21 cellular contexts compared by ENCODE assay signal in genomic region chr4:173119818-173120217, GRCh38. TPM values are rescaled to one million over a fixed set of nuclear protein-coding genes. Genes with fewer than 3 reads are reported as not detected.
DNase-seq lines count a peak whose midpoint lies in the region; ATAC-seq and TF ChIP-seq lines count a peak whose summit lies in the region.
"Had no signal": no experiment of that assay in that cellular context is flagged by ENCODE, and none has a peak within 500 bp of the region (broad histone marks: within the 10 kb centered on the region; RNA-seq: fewer than 3 reads in every experiment).

No MANE protein-coding gene starts in this region.

- no peak overlapping the region for H3K27ac ChIP-seq in HEK293 (ENCODE audit: extremely low read depth, low read depth, low read length)
- H3K27ac ChIP-seq in epithelial cell of prostate = peak overlapping the region; percentile 46
- no peak overlapping the region for H3K27ac ChIP-seq in ascending aorta
- H3K27ac ChIP-seq: ovary, SJSA1 had no signal

- H3K27me3 ChIP-seq in ascending aorta = no peaks in the 10 kb centered on the region
- H3K27me3 ChIP-seq in H7 (ENCODE audit: control insufficient read depth, insufficient read depth, low read length) = no peaks in the 10 kb centered on the region
- H3K27me3 ChIP-seq: ovary, SJSA1 had no signal

- intact Hi-C loops in ascending aorta (cut with DNase I) = no loop called here

- no peak overlapping the region for H3K4me3 ChIP-seq in HEK293 (ENCODE audit: low read depth, low read length)
- H3K4me3 ChIP-seq in ascending aorta = no peak overlapping the region
- H3K4me3 ChIP-seq in H7 (ENCODE audit: insufficient read depth, low read depth, low read length) = no peak overlapping the region
- H3K4me3 ChIP-seq: ovary, SJSA1 had no signal

- H3K36me3 ChIP-seq in HEK293 (ENCODE audit: control insufficient read depth in 2 of 2, insufficient read depth in 1 of 2, low read length in 2 of 2) (no peaks in the 10 kb centered on the region), ascending aorta (no peaks in the 10 kb centered on the region), H7 (replicated peaks; ENCODE audit: control insufficient read depth, insufficient read depth, low read length) (no peaks in the 10 kb centered on the region)
- H3K36me3 ChIP-seq: ovary, SJSA1 had no signal

- H3K4me1 ChIP-seq in HEK293 (ENCODE audit: control insufficient read depth, insufficient read depth, low read length) (no peaks in the 10 kb centered on the region), ascending aorta (no peaks in the 10 kb centered on the region)
- H3K4me1 ChIP-seq: SJSA1 had no signal

- H3K9me3 ChIP-seq in HEK293 (ENCODE audit: control insufficient read depth, insufficient read depth, low read depth, low read length) = no peaks in the 10 kb centered on the region
- no peaks in the 10 kb centered on the region for H3K9me3 ChIP-seq in ascending aorta
- H3K9me3 ChIP-seq: ovary, SJSA1 had no signal

- POLR2A ChIA-PET in HEK293 (lab: Yijun Ruan, JAX) = no interaction called here

- ATAC-seq in GM21447 (IDR thresholded peaks at IDR 0.05; ENCODE audit: unreplicated experiment) = no peak
- ATAC-seq: activated naive CD4-positive, alpha-beta T cell treated with anti-CD3 and anti-CD28 coated beads, Interleukin-2, amount 50 U/mL, for 72 hours; left lobe of liver; natural killer cell; right cardiac atrium had no signal

- DNase-seq in RKO (ENCODE audit: low spot score) (peak; percentile 2), epithelial cell of prostate (ENCODE audit: low read depth, low spot score) (peak; percentile 34), renal cortical epithelial cell (ENCODE audit: low read depth) (peak; percentile 26), ascending aorta (ENCODE audit: low spot score in 2 of 2) (no peak), NOMO-1 treated with dmso at 0.1 percent for 144 hours (lab: John Stamatoyannopoulos, UW; ENCODE audit: unreplicated experiment) (no peak), H7 (no peak)
- DNase-seq: activated CD4-positive, alpha-beta T cell treated with anti-CD3 and anti-CD28 coated beads for 4 hours; effector CD8-positive, alpha-beta T cell; glutamatergic neuron; HFFc6; midbrain; natural killer cell; NCI-H1694 treated with DMSO at 0.1 percent for 48 hours; ovary; right cardiac atrium; stimulated activated CD4-positive, alpha-beta T cell treated with anti-CD3 and anti-CD28 coated beads, Interleukin-15, amount 100 ng/mL, for 24 hours had no signal

- CTCF ChIA-PET in HEK293 (lab: Yijun Ruan, JAX) = no interaction called here

- TF ChIP-seq CTCF in HEK293 (tag by site-specific recombination; IDR thresholded peaks at IDR 0.05) (no peak), ascending aorta (IDR thresholded peaks at IDR 0.05) (no peak)

TF ChIP-seq in HEK293, 187 proteins besides CTCF, POLR2A, EP300 and RAD21:
- TF ChIP-seq PRDM4 (tag by site-specific recombination; IDR thresholded peaks at IDR 0.05) = no peak
- TF ChIP-seq SP7 (tag by site-specific recombination; IDR thresholded peaks at IDR 0.05) = peak; percentile 90
- TF ChIP-seq ZNF768 (tag by site-specific recombination; IDR thresholded peaks at IDR 0.05) = no peak
- TF ChIP-seq ZNF449 (tag by site-specific recombination; IDR thresholded peaks at IDR 0.05) = 0 out of 2 replicates have a peak, but pooled peaks have one; percentile 23

RNA-seq across cellular contexts. Expression of gene GALNT7, which starts 48.8 kb away (rescaled TPM):
- total RNA-seq in renal cortical epithelial cell = 86.4 and 112 TPM in 2 replicates
- total RNA-seq in ascending aorta = 8.2 TPM
- total RNA-seq in H7 (2014; rRNA removed; shearing (Covaris generic)) = 39.4 and 54.0 TPM in 2 replicates

Comparison
In these comparisons a context has a peak if more than half of its experiments do, and no peak if none do; other contexts are left out.
1. DNase-seq: peak in RKO (single experiment), epithelial cell of prostate (single experiment) and renal cortical epithelial cell (single experiment); none in ascending aorta (0 of 2), NOMO-1 treated with dmso at 0.1 percent for 144 hours (single experiment) and H7 (single experiment).